ENCODE assay signal across 13 cellular contexts in genomic region chr19:17871878-17872250, GRCh38. TPM values are rescaled to one million over a fixed set of nuclear protein-coding genes. Genes with fewer than 3 reads are reported as not detected.
A peak's percentile ranks its signal among the peaks of the same experiment; 100 is the strongest.
DNase-seq lines count a peak whose midpoint lies in the region; ATAC-seq, FAIRE-seq and TF ChIP-seq lines count a peak whose summit lies in the region.
"Had no signal": no experiment of that assay in that cellular context is flagged by ENCODE, and none has a peak within 500 bp of the region (broad histone marks: within the 10 kb centered on the region; RNA-seq: fewer than 3 reads in every experiment).

SLC5A5 (plus strand) TSS chr19:17871945; CDS start chr19:17872320, 375 bp downstream.

- H3K27me3 ChIP-seq in osteoblast (ENCODE audit: insufficient read depth, low read length), result peaks cover 60% of the 10 kb centered on the region

- no peak within 1 kb of the TSS for H3K4me3 ChIP-seq in osteoblast (ENCODE audit: insufficient read depth, low read length)

- H3K4me1 Mint-ChIP-seq in activated naive CD8-positive, alpha-beta T cell treated with anti-CD3 and anti-CD28 coated beads, Interleukin-2, amount 10 ng/mL, durations not matched to agents 7 days and 5 days, result peaks cover 12% of the 10 kb centered on the region
- H3K4me1 Mint-ChIP-seq: nephron had no signal

- no peaks in the 10 kb centered on the region for H3K9me3 Mint-ChIP-seq in activated naive CD8-positive, alpha-beta T cell treated with anti-CD3 and anti-CD28 coated beads, Interleukin-2, amount 10 ng/mL, durations not matched to agents 7 days and 5 days
- H3K9me3 Mint-ChIP-seq: nephron had no signal

- ATAC-seq in activated naive CD8-positive, alpha-beta T cell treated with anti-CD3 and anti-CD28 coated beads, Interleukin-2, amount 10 ng/mL, durations not matched to agents 7 days and 5 days (ENCODE audit: low read depth), result peak; percentile 22
- ATAC-seq in HG02981 (IDR thresholded peaks at IDR 0.05; ENCODE audit: unreplicated experiment) (no peak), HG03439 (IDR thresholded peaks at IDR 0.05; ENCODE audit: unreplicated experiment) (no peak)

- no peaks in the 10 kb centered on the region for H3K36me3 ChIP-seq in osteoblast (ENCODE audit: insufficient read depth, low read length)
- H3K36me3 ChIP-seq: brain microvascular endothelial cell had no signal

- TF ChIP-seq POLR2A in H54 (IDR thresholded peaks at IDR 0.05; ENCODE audit: low read depth, low read length), result no peak

- H3K27ac Mint-ChIP-seq in activated naive CD8-positive, alpha-beta T cell treated with anti-CD3 and anti-CD28 coated beads, Interleukin-2, amount 10 ng/mL, durations not matched to agents 7 days and 5 days, result peak within 1 kb of the TSS; percentile 85
- H3K27ac Mint-ChIP-seq: nephron had no signal

- no peaks in the 10 kb centered on the region for H3K9me3 ChIP-seq in osteoblast (ENCODE audit: low read depth, low read length)

- no peaks in the 10 kb centered on the region for H3K79me2 ChIP-seq in osteoblast (ENCODE audit: insufficient read depth, low read length)

- no peak within 1 kb of the TSS for H3K27ac ChIP-seq in osteoblast (ENCODE audit: low read depth, low read length)
- H3K27ac ChIP-seq: brain microvascular endothelial cell had no signal

- no peaks in the 10 kb centered on the region for H3K4me1 ChIP-seq in osteoblast (ENCODE audit: insufficient read depth, low read length)

- DNase-seq in DMS53 (lab: John Stamatoyannopoulos, UW) (peak; percentile 65), DMS53 treated with DMSO at 0.1 percent for 48 hours (lab: John Stamatoyannopoulos, UW; ENCODE audit: unreplicated experiment) (no peak), NOMO-1 treated with dmso at 0.1 percent for 144 hours (lab: John Stamatoyannopoulos, UW; ENCODE audit: unreplicated experiment) (peak; percentile 22), osteoblast (ENCODE audit: insufficient read length, low spot score, missing footprints) (peak; percentile 88), H54 (ENCODE audit: insufficient read length, low spot score) (no peak)
- peak; percentile 67 for DNase-seq in activated naive CD8-positive, alpha-beta T cell treated with anti-CD3 and anti-CD28 coated beads, Interleukin-2, amount 10 ng/mL, durations not matched to agents 7 days and 5 days
- DNase-seq: 8988T, brain microvascular endothelial cell, NCI-H1930 had no signal

- H3K27me3 Mint-ChIP-seq in activated naive CD8-positive, alpha-beta T cell treated with anti-CD3 and anti-CD28 coated beads, Interleukin-2, amount 10 ng/mL, durations not matched to agents 7 days and 5 days, result no peaks in the 10 kb centered on the region

- FAIRE-seq in H54 (lab: Jason Lieb, UNC), result no peak
- FAIRE-seq: frontal cortex had no signal

- H2AFZ ChIP-seq in osteoblast (ENCODE audit: low read length), result no peak within 1 kb of the TSS

- peaks cover 2% of the 10 kb centered on the region for H3K36me3 Mint-ChIP-seq in activated naive CD8-positive, alpha-beta T cell treated with anti-CD3 and anti-CD28 coated beads, Interleukin-2, amount 10 ng/mL, durations not matched to agents 7 days and 5 days

- POLR2A ChIA-PET in activated naive CD8-positive, alpha-beta T cell treated with anti-CD3 and anti-CD28 coated beads, Interleukin-2, amount 10 ng/mL, durations not matched to agents 7 days and 5 days (lab: Charles Lee), result interaction anchor here (0.6 to 4.2 kb wide), 8 partner anchors 8 to 246 kb away, joined by 3 to 44 read pairs (median 5); partner anchors contain the start of genes CCDC124 and RPL18A

- no peak within 1 kb of the TSS for H3K4me2 ChIP-seq in osteoblast (ENCODE audit: insufficient read depth, low read length)

- TF ChIP-seq CTCF in osteoblast (IDR thresholded peaks at IDR 0.05; ENCODE audit: extremely low read depth, low read depth, low read length), result no peak

- no peaks in the 10 kb centered on the region for H4K20me1 ChIP-seq in osteoblast (ENCODE audit: insufficient read depth, low read length)

- peak within 1 kb of the TSS; percentile 93 for H3K4me3 Mint-ChIP-seq in activated naive CD8-positive, alpha-beta T cell treated with anti-CD3 and anti-CD28 coated beads, Interleukin-2, amount 10 ng/mL, durations not matched to agents 7 days and 5 days

RNA-seq across cellular contexts. Expression of gene SLC5A5, which starts in this region (rescaled TPM):
- 1 to 10 TPM; 1.8 to 2.2 TPM for total RNA-seq in activated naive CD8-positive, alpha-beta T cell treated with anti-CD3 and anti-CD28 coated beads, Interleukin-2, amount 10 ng/mL, durations not matched to agents 7 days and 5 days
- total RNA-seq in osteoblast, result under 0.01 TPM in 2 replicates

Comparison
In these comparisons a context has a peak if more than half of its experiments do, and no peak if none do; other contexts are left out.
1. DNase-seq: peak in DMS53 (single experiment), NOMO-1 treated with dmso at 0.1 percent for 144 hours (single experiment) and activated naive CD8-positive, alpha-beta T cell treated with anti-CD3 and anti-CD28 coated beads, Interleukin-2, amount 10 ng/mL, durations not matched to agents 7 days and 5 days (single experiment); none in DMS53 treated with DMSO at 0.1 percent for 48 hours (single experiment) and H54 (single experiment).
2. Peak in DNase-seq in osteoblast; RNA of the gene not detected or under 1 TPM.